ENCODE assay signal across 17 cellular contexts in genomic region chr4:108644237-108644636, GRCh38. TPM values are rescaled to one million over a fixed set of nuclear protein-coding genes. Genes with fewer than 3 reads are reported as not detected.
DNase-seq lines count a peak whose midpoint lies in the region; ATAC-seq, FAIRE-seq and TF ChIP-seq lines count a peak whose summit lies in the region.
"Had no signal": no experiment of that assay in that cellular context is flagged by ENCODE, and none has a peak within 500 bp of the region (broad histone marks: within the 10 kb centered on the region; RNA-seq: fewer than 3 reads in every experiment).

No MANE protein-coding gene starts in this region.

- DNase-seq in HS-27A (ENCODE audit: low read depth) = peak; percentile 93
- peak; percentile 25 for DNase-seq in T1000 (lab: John Stamatoyannopoulos, UW)
- peak; percentile 12 for DNase-seq in glomerular endothelial cell (ENCODE audit: extremely low read depth, low read depth, low spot score)
- peak; percentile 25 for DNase-seq in urothelium cell line (ENCODE audit: low spot score)
- no peak for DNase-seq in neural progenitor cell (ENCODE audit: low spot score)
- DNase-seq in left ventricle myocardium superior = no peak
- DNase-seq: activated naive CD4-positive, alpha-beta T cell treated with anti-CD3 and anti-CD28 coated beads, Interleukin-2, amount 10 ng/mL, durations not matched to agents 7 days and 5 days; CD4-positive, alpha-beta T cell; heart left ventricle; kidney glomerular epithelial cell; NCI-H1048; substantia nigra had no signal

- no peaks in the 10 kb centered on the region for H4K20me1 ChIP-seq in neural progenitor cell (ENCODE audit: low read depth)

- intact Hi-C loops in left ventricle myocardium superior (cut with micrococcal nuclease) = no loop called here

- H3K4me1 Mint-ChIP-seq in neural progenitor cell = no peaks in the 10 kb centered on the region

- H3K27me3 ChIP-seq in neural progenitor cell = no peaks in the 10 kb centered on the region
- H3K27me3 ChIP-seq: cardiac muscle cell, heart left ventricle had no signal

- no peak overlapping the region for H3K4me3 ChIP-seq in neural progenitor cell
- H3K4me3 ChIP-seq: cardiac muscle cell, heart left ventricle had no signal

- no peak for TF ChIP-seq CTCF in neural progenitor cell (IDR thresholded peaks at IDR 0.05)

- peaks cover 1% of the 10 kb centered on the region for H3K36me3 Mint-ChIP-seq in neural progenitor cell

- H3K79me2 ChIP-seq in neural progenitor cell (ENCODE audit: low read depth) = no peaks in the 10 kb centered on the region

- H3K4me2 ChIP-seq in neural progenitor cell = no peak overlapping the region

- no peak overlapping the region for H2AFZ ChIP-seq in neural progenitor cell (replicated peaks)

- H3K36me3 ChIP-seq in neural progenitor cell = no peaks in the 10 kb centered on the region
- H3K36me3 ChIP-seq: cardiac muscle cell, heart left ventricle had no signal

- ATAC-seq in left ventricle myocardium superior (no peak), GM21825 (IDR thresholded peaks at IDR 0.05; ENCODE audit: unreplicated experiment) (no peak)
- ATAC-seq: heart left ventricle had no signal

- no peaks in the 10 kb centered on the region for H3F3A ChIP-seq in neural progenitor cell (ENCODE audit: low read depth)

- no peaks in the 10 kb centered on the region for H3K9me3 ChIP-seq in neural progenitor cell (ENCODE audit: low read depth)
- H3K9me3 ChIP-seq: heart left ventricle had no signal

- no peaks in the 10 kb centered on the region for H3K9me3 Mint-ChIP-seq in neural progenitor cell
- H3K9me3 Mint-ChIP-seq: activated naive CD4-positive, alpha-beta T cell treated with anti-CD3 and anti-CD28 coated beads, Interleukin-2, amount 10 ng/mL, durations not matched to agents 7 days and 5 days; CD4-positive, alpha-beta T cell; T-helper 2 cell treated with Interferon-gamma antibody and Interleukin-4, amounts not matched to agents 5 μg/mL and 100 μg/mL, for 36 hours had no signal

- no peak overlapping the region for H3K27ac Mint-ChIP-seq in neural progenitor cell
- H3K27ac Mint-ChIP-seq: activated naive CD4-positive, alpha-beta T cell treated with anti-CD3 and anti-CD28 coated beads, Interleukin-2, amount 10 ng/mL, durations not matched to agents 7 days and 5 days; CD4-positive, alpha-beta T cell; progenitor cell of endocrine pancreas had no signal

- H3K27me3 Mint-ChIP-seq in neural progenitor cell (ENCODE audit: insufficient read depth, low read depth) = peaks cover 4% of the 10 kb centered on the region
- H3K27me3 Mint-ChIP-seq: activated naive CD4-positive, alpha-beta T cell treated with anti-CD3 and anti-CD28 coated beads, Interleukin-2, amount 10 ng/mL, durations not matched to agents 7 days and 5 days; CD4-positive, alpha-beta T cell; progenitor cell of endocrine pancreas had no signal

- H3K27ac ChIP-seq in neural progenitor cell = no peak overlapping the region
- H3K27ac ChIP-seq: cardiac muscle cell, heart left ventricle had no signal

- no peak for FAIRE-seq in urothelium cell line (lab: Jason Lieb, UNC)
- FAIRE-seq: GM12891 had no signal

- no peak overlapping the region for H3K4me3 Mint-ChIP-seq in neural progenitor cell
- H3K4me3 Mint-ChIP-seq: activated naive CD4-positive, alpha-beta T cell treated with anti-CD3 and anti-CD28 coated beads, Interleukin-2, amount 10 ng/mL, durations not matched to agents 7 days and 5 days; CD4-positive, alpha-beta T cell had no signal

- no peak overlapping the region for H3K9ac ChIP-seq in neural progenitor cell

- H3K4me1 ChIP-seq in neural progenitor cell = peaks cover under 1% of the 10 kb centered on the region
- H3K4me1 ChIP-seq: heart left ventricle had no signal

RNA-seq across cellular contexts. Expression of gene OSTC, which starts 6.2 kb away (rescaled TPM):
- total RNA-seq in glomerular endothelial cell (185 and 194 TPM in 2 replicates), neural progenitor cell (ENCODE audit: low replicate concordance) (213 and 290 TPM in 2 replicates), left ventricle myocardium superior (26.7 TPM)

RNA-seq across cellular contexts. Expression of gene RPL34, which starts 23.9 kb away (rescaled TPM):
- 736 and 1,197 TPM in 2 replicates for total RNA-seq in glomerular endothelial cell
- total RNA-seq in neural progenitor cell (ENCODE audit: low replicate concordance) = 1,625 and 2,510 TPM in 2 replicates
- 718 TPM for total RNA-seq in left ventricle myocardium superior

Comparison
In these comparisons a context has a peak if more than half of its experiments do, and no peak if none do; other contexts are left out.
1. DNase-seq: peak in HS-27A (single experiment), T1000 (single experiment), glomerular endothelial cell (single experiment) and urothelium cell line (single experiment); none in neural progenitor cell (single experiment) and left ventricle myocardium superior (single experiment).